1 cellular context compared by ENCODE assay signal in the genomic region with DNA sequence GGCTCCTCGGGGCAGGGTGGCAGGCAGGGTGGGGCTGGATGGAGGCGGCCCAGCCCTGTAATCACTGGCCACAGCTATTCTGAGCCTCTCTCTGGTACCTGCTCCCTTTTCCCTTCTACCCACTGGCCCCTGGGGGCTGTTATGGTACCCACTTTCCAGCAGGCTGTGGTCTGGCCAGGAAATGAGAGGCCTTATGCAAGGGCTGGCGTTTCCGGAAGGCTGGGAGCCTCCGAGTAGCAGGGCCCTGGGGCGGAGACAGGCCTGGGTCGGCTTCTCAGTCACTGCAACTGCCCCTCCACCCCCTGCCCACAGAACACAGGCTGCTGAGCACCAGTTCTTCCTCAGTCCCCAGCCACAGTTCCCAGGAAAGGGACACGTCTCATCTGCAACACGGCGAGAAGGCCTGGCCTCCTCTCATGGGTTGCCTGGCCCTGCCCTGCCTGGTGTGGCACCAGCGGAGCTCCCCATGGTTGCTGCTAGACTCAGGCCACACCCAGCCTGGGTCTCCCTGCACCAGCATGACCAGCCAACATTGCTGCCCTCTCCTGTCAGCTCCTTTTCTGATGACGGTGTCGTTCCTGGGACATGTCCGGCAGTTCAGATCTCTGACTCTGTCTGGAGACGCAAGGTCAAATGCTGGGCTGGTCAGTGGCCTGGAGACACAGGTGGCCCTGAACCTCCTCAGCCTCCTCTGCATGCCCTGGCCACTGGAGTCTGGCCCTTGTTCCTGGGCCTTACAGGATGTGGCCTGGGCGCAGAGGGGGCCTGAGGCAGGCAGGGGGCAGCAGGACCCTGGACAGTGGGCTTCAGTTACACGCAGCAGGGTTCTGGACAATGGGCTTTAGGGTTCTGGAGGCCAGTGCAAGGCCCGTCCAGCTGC.
TF ChIP-seq lines count a peak whose summit lies in the region.

No MANE protein-coding gene starts in this region.

TF ChIP-seq in H1, 55 proteins besides CTCF, POLR2A, EP300 and RAD21:
- no peak for TF ChIP-seq SIRT6 (IDR thresholded peaks at IDR 0.05; ENCODE audit: low read length)
- no peak for TF ChIP-seq KDM4A (IDR thresholded peaks at IDR 0.05; ENCODE audit: low read depth, low read length, severe bottlenecking)
- TF ChIP-seq SUZ12 (IDR thresholded peaks at IDR 0.05; ENCODE audit: low read length), result no peak
- TF ChIP-seq EGR1 (IDR thresholded peaks at IDR 0.05; ENCODE audit: borderline replicate concordance, low read depth, low read length), result no peak
- no peak for TF ChIP-seq EZH2 (IDR thresholded peaks at IDR 0.05; ENCODE audit: low read depth, low read length, severe bottlenecking)
- TF ChIP-seq SP2 (IDR thresholded peaks at IDR 0.05; ENCODE audit: low read length), result no peak
- no peak for TF ChIP-seq BRCA1 (IDR thresholded peaks at IDR 0.05; ENCODE audit: low read depth, low read length)
- no peak for TF ChIP-seq ASH2L (IDR thresholded peaks at IDR 0.05; ENCODE audit: low read length)
- no peak for TF ChIP-seq BACH1 (IDR thresholded peaks at IDR 0.05; ENCODE audit: low read length)
- TF ChIP-seq POU5F1 (IDR thresholded peaks at IDR 0.05; ENCODE audit: low read depth, low read length), result no peak
- TF ChIP-seq, protein P1, sequence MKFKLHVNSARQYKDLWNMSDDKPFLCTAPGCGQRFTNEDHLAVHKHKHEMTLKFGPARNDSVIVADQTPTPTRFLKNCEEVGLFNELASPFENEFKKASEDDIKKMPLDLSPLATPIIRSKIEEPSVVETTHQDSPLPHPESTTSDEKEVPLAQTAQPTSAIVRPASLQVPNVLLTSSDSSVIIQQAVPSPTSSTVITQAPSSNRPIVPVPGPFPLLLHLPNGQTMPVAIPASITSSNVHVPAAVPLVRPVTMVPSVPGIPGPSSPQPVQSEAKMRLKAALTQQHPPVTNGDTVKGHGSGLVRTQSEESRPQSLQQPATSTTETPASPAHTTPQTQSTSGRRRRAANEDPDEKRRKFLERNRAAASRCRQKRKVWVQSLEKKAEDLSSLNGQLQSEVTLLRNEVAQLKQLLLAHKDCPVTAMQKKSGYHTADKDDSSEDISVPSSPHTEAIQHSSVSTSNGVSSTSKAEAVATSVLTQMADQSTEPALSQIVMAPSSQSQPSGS (IDR thresholded peaks at IDR 0.05; ENCODE audit: low read length), result no peak
- no peak for TF ChIP-seq RBBP5 (IDR thresholded peaks at IDR 0.05; ENCODE audit: borderline replicate concordance, low read depth, low read length)
- TF ChIP-seq SIX5 (IDR thresholded peaks at IDR 0.05; ENCODE audit: low read depth, low read length), result no peak
- TF ChIP-seq SAP30 (IDR thresholded peaks at IDR 0.05; ENCODE audit: insufficient read depth, insufficient replicate concordance, low read length), result no peak
- TF ChIP-seq USF2 (IDR thresholded peaks at IDR 0.05; ENCODE audit: low read length), result no peak
- TF ChIP-seq GABPA (IDR thresholded peaks at IDR 0.05; ENCODE audit: borderline replicate concordance, insufficient read depth, low read length), result no peak
- TF ChIP-seq SRF (IDR thresholded peaks at IDR 0.05; ENCODE audit: low read depth, low read length), result no peak
- no peak for TF ChIP-seq SP4 (IDR thresholded peaks at IDR 0.05; ENCODE audit: low read length)
